ENCODE assay signal across 10 cellular contexts in genomic region chr21:35565204-35565611, GRCh38.
DNase-seq lines count a peak whose midpoint lies in the region; ATAC-seq and TF ChIP-seq lines count a peak whose summit lies in the region.
"Had no signal": no experiment of that assay in that cellular context is flagged by ENCODE, and none has a peak within 500 bp of the region (broad histone marks: within the 10 kb centered on the region; RNA-seq: fewer than 3 reads in every experiment).

No MANE protein-coding gene starts in this region.

- no peak overlapping the region for H3K4me3 Mint-ChIP-seq in neural progenitor cell
- H3K4me3 Mint-ChIP-seq: activated T-helper 1 cell treated with anti-CD3 and anti-CD28 coated beads, Interleukin-12 subunit alpha, Interleukin-12 subunit beta, Interleukin-2, Interleukin-4 antibody, amounts not matched to agents 30 ng/mL and 10 ng/mL and 1 ng/mL, durations not matched to agents 14 hours and 24 hours and 36 hours had no signal

- H3K27me3 ChIP-seq in SJCRH30 (no peaks in the 10 kb centered on the region), neural progenitor cell (no peaks in the 10 kb centered on the region)
- H3K27me3 ChIP-seq: ovary had no signal

- H3K79me2 ChIP-seq in neural progenitor cell (ENCODE audit: low read depth), result no peaks in the 10 kb centered on the region

- no peak overlapping the region for H3K27ac Mint-ChIP-seq in neural progenitor cell
- H3K27ac Mint-ChIP-seq: activated T-helper 1 cell treated with anti-CD3 and anti-CD28 coated beads, Interleukin-12 subunit alpha, Interleukin-12 subunit beta, Interleukin-2, Interleukin-4 antibody, amounts not matched to agents 30 ng/mL and 10 ng/mL and 1 ng/mL, durations not matched to agents 14 hours and 24 hours and 36 hours had no signal

- H3K4me3 ChIP-seq in SJCRH30 (no peak overlapping the region), skeletal muscle cell (ENCODE audit: low read depth, low read length) (no peak overlapping the region), neural progenitor cell (no peak overlapping the region)
- H3K4me3 ChIP-seq: ovary had no signal

- H3K4me1 ChIP-seq in SJCRH30, result peaks cover 52% of the 10 kb centered on the region
- H3K4me1 ChIP-seq in neural progenitor cell, result no peaks in the 10 kb centered on the region

- no peak overlapping the region for H2AFZ ChIP-seq in neural progenitor cell (replicated peaks)

- H3K9me3 Mint-ChIP-seq in neural progenitor cell, result peaks cover 2% of the 10 kb centered on the region

- no peaks in the 10 kb centered on the region for H3K4me1 Mint-ChIP-seq in neural progenitor cell

- H3K9ac ChIP-seq in neural progenitor cell, result no peak overlapping the region

- H3K27me3 Mint-ChIP-seq in neural progenitor cell (ENCODE audit: insufficient read depth, low read depth), result no peaks in the 10 kb centered on the region

- H4K20me1 ChIP-seq in neural progenitor cell (ENCODE audit: low read depth), result no peaks in the 10 kb centered on the region

- H3K36me3 ChIP-seq in SJCRH30, result no peaks in the 10 kb centered on the region
- no peaks in the 10 kb centered on the region for H3K36me3 ChIP-seq in neural progenitor cell
- H3K36me3 ChIP-seq: ovary had no signal

- DNase-seq in GM04504 (ENCODE audit: low read depth) (peak; percentile 78), SJCRH30 (peak; percentile 67 to 70), fibroblast of peridontal ligament (ENCODE audit: extremely low read depth) (peak; percentile 91), skeletal muscle cell (ENCODE audit: low read depth) (peak; percentile 94), GM19238 (ENCODE audit: insufficient read length, low spot score) (no peak), HK-2 (ENCODE audit: unreplicated experiment) (no peak), neural progenitor cell (ENCODE audit: low spot score) (no peak)

- H3K4me2 ChIP-seq in neural progenitor cell, result no peak overlapping the region

- no peak for TF ChIP-seq CTCF in neural progenitor cell (IDR thresholded peaks at IDR 0.05)

- H3K36me3 Mint-ChIP-seq in neural progenitor cell, result no peaks in the 10 kb centered on the region

- no peaks in the 10 kb centered on the region for H3F3A ChIP-seq in neural progenitor cell (ENCODE audit: low read depth)

- H3K27ac ChIP-seq in SJCRH30, result peak overlapping the region; percentile 81
- H3K27ac ChIP-seq in neural progenitor cell, result no peak overlapping the region
- H3K27ac ChIP-seq: ovary had no signal

- ATAC-seq in HG03025 (IDR thresholded peaks at IDR 0.05; ENCODE audit: low FRiP score, unreplicated experiment), result no peak

- H3K9me3 ChIP-seq in SJCRH30 (replicated peaks) (no peaks in the 10 kb centered on the region; the same call in 1 of the 2 replicates), neural progenitor cell (ENCODE audit: low read depth) (no peaks in the 10 kb centered on the region)
- H3K9me3 ChIP-seq: ovary had no signal

Comparison
In these comparisons a context has a peak if more than half of its experiments do, and no peak if none do; other contexts are left out.
1. DNase-seq: peak in GM04504 (single experiment), SJCRH30 (2 of 2), fibroblast of peridontal ligament (single experiment) and skeletal muscle cell (single experiment); none in GM19238 (single experiment), HK-2 (single experiment) and neural progenitor cell (single experiment).